ENCODE assay signal across 8 cellular contexts in the genomic region with DNA sequence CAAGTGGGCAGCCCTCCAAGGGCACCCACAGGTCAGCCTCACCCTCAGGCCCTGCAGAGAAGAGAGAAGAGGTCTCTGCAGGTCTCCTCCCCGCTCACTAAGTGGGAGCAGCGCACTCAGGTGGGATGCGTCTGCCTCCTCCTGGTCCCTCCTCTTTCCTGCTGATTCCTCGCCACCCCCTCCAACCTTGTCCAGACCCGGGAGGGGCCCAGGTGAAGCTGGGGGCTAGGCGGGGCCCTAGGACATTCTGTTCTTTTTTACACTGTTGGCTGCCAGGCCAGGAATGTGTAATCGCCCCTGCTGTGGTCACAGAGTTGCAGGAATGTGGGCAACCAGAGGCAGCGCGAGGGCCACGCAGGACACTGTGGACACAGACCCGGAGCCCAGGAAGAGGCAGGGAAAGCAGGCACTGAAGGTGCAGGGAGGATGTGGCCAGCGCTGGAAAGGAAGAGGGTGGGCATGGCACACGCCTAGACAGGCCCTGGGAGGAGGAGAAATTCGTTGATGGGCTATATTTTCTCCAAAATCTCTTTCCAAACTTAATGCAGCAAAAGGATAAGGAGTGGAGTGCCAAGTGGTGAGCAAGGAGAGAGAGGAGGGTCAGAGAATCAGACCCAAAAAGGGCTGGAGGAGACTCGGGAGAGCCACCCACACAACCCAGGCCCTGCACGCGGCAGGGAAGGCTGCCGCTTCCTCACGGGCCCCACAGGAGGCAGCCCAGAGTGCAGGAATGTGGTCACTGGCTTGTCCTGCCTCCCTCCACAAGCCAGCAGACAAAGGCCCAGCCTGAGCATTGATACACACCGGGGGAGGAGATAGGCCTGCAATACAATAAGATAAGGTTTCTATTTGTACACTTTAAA. TPM values are rescaled to one million over a fixed set of nuclear protein-coding genes. Genes with fewer than 3 reads are reported as not detected.
DNase-seq lines count a peak whose midpoint lies in the region; ATAC-seq and TF ChIP-seq lines count a peak whose summit lies in the region.

No MANE protein-coding gene starts in this region.

- DNase-seq in activated naive CD4-positive, alpha-beta T cell treated with anti-CD3 and anti-CD28 coated beads for 36 hours: no peak
- DNase-seq in activated naive CD4-positive, alpha-beta T cell (lab: John Stamatoyannopoulos, UW): no peak
- DNase-seq in T-helper 17 cell: no peak
- DNase-seq in foreskin keratinocyte: peak in 1 of 2 donors; percentile 57
- no peak for DNase-seq in globus pallidus (ENCODE audit: low spot score)
- no peak for DNase-seq in effector CD4-positive, alpha-beta T cell
- DNase-seq in stimulated activated CD8-positive, alpha-beta memory T cell treated with anti-CD3 and anti-CD28 coated beads, Interleukin-4, amount 100 ng/mL, for 48 hours: no peak

- H3K27me3 ChIP-seq in foreskin keratinocyte: no peaks in the 10 kb centered on the region
- H3K27me3 ChIP-seq in parathyroid adenoma (ENCODE audit: control insufficient read depth, insufficient read depth, low read length): no peaks in the 10 kb centered on the region

- H3K27ac Mint-ChIP-seq in activated naive CD4-positive, alpha-beta T cell treated with anti-CD3 and anti-CD28 coated beads for 36 hours: peak overlapping the region; percentile 51
- H3K27ac Mint-ChIP-seq in T-helper 17 cell: peak overlapping the region; percentile 85

- H3K9me3 ChIP-seq in T-helper 17 cell (ENCODE audit: control insufficient read depth, low read length, poor library complexity, severe bottlenecking): no peaks in the 10 kb centered on the region
- H3K9me3 ChIP-seq in parathyroid adenoma (ENCODE audit: control insufficient read depth, low read length): no peaks in the 10 kb centered on the region

- H3K27me3 Mint-ChIP-seq in activated naive CD4-positive, alpha-beta T cell treated with anti-CD3 and anti-CD28 coated beads for 36 hours (ENCODE audit: low read depth): no peaks in the 10 kb centered on the region
- peaks cover 15% of the 10 kb centered on the region for H3K27me3 Mint-ChIP-seq in T-helper 17 cell

- peaks cover 34% of the 10 kb centered on the region for H3K4me1 Mint-ChIP-seq in activated naive CD4-positive, alpha-beta T cell treated with anti-CD3 and anti-CD28 coated beads for 36 hours (ENCODE audit: low read depth)
- H3K4me1 Mint-ChIP-seq in T-helper 17 cell: peaks cover 34% of the 10 kb centered on the region

- H3K4me3 ChIP-seq in parathyroid adenoma (ENCODE audit: low read depth, low read length): no peak overlapping the region

- no peaks in the 10 kb centered on the region for H3K36me3 ChIP-seq in parathyroid adenoma (ENCODE audit: control insufficient read depth, insufficient read depth, low read length)

- peak overlapping the region; percentile 73 for H2AFZ ChIP-seq in parathyroid adenoma

- ATAC-seq in T-helper 17 cell (peak; percentile 61), foreskin keratinocyte (peak; percentile 40)

- H3K9ac ChIP-seq in parathyroid adenoma: peak overlapping the region; percentile 38

- peaks cover 7% of the 10 kb centered on the region for H3K79me2 ChIP-seq in parathyroid adenoma

- no peaks in the 10 kb centered on the region for H3K9me3 Mint-ChIP-seq in activated naive CD4-positive, alpha-beta T cell treated with anti-CD3 and anti-CD28 coated beads for 36 hours

- H3K27ac ChIP-seq in foreskin keratinocyte: no peak overlapping the region
- H3K27ac ChIP-seq in parathyroid adenoma: peak overlapping the region; percentile 98

- peak overlapping the region; percentile 50 for H3K4me3 Mint-ChIP-seq in activated naive CD4-positive, alpha-beta T cell treated with anti-CD3 and anti-CD28 coated beads for 36 hours
- H3K4me3 Mint-ChIP-seq in T-helper 17 cell: peak overlapping the region; percentile 71

- H3K4me2 ChIP-seq in parathyroid adenoma (ENCODE audit: low read length): peak overlapping the region; percentile 25

- intact Hi-C loops in activated naive CD4-positive, alpha-beta T cell treated with anti-CD3 and anti-CD28 coated beads for 36 hours (cut with micrococcal nuclease): no loop called here

- peak; percentile 55 for TF ChIP-seq CTCF in foreskin keratinocyte (conservative IDR thresholded peaks at IDR 0.05)
- peak; percentile 38 for TF ChIP-seq CTCF in parathyroid adenoma (IDR thresholded peaks at IDR 0.05)

- no peaks in the 10 kb centered on the region for H3K36me3 Mint-ChIP-seq in activated naive CD4-positive, alpha-beta T cell treated with anti-CD3 and anti-CD28 coated beads for 36 hours (ENCODE audit: low read depth)
- no peaks in the 10 kb centered on the region for H3K36me3 Mint-ChIP-seq in T-helper 17 cell (ENCODE audit: low read depth)

- H3K4me1 ChIP-seq in foreskin keratinocyte (peaks cover 40% of the 10 kb centered on the region), parathyroid adenoma (peaks cover 31% of the 10 kb centered on the region)

- CTCF ChIA-PET in activated naive CD4-positive, alpha-beta T cell treated with anti-CD3 and anti-CD28 coated beads for 36 hours (lab: Charles Lee): interaction anchor here (0.8 to 2.5 kb wide), 3 partner anchors 30 to 53 kb away, joined by 3 to 7 read pairs (median 4); no protein-coding TSS in a partner anchor

RNA-seq across cellular contexts. Expression of gene SCNN1A, which starts 0.9 kb away (rescaled TPM):
- total RNA-seq in activated naive CD4-positive, alpha-beta T cell treated with anti-CD3 and anti-CD28 coated beads for 36 hours: under 1 TPM; 0.20 to 0.67 TPM
- 1 to 10 TPM; 2.1 to 2.8 TPM for total RNA-seq in T-helper 17 cell
- total RNA-seq in foreskin keratinocyte: 1.1 and 3.2 TPM in 2 replicates
- 1.2 and 3.2 TPM in 2 replicates for polyA plus RNA-seq in foreskin keratinocyte

RNA-seq across cellular contexts. Expression of gene LTBR, which starts 7.7 kb away (rescaled TPM):
- total RNA-seq in activated naive CD4-positive, alpha-beta T cell treated with anti-CD3 and anti-CD28 coated beads for 36 hours: 1 to 10 TPM; 2.1 to 3.1 TPM
- 1 to 10 TPM in 1 of 2 donors, under 1 TPM in 1; 0.47 to 1.4 TPM for total RNA-seq in T-helper 17 cell
- 112 and 121 TPM in 2 replicates for total RNA-seq in foreskin keratinocyte
- polyA plus RNA-seq in foreskin keratinocyte: 119 and 138 TPM in 2 replicates

RNA-seq across cellular contexts. Expression of gene TNFRSF1A, which starts 34.4 kb away (rescaled TPM):
- total RNA-seq in activated naive CD4-positive, alpha-beta T cell treated with anti-CD3 and anti-CD28 coated beads for 36 hours: 10 to 100 TPM; 38.1 to 41.3 TPM
- total RNA-seq in T-helper 17 cell (10 to 100 TPM; 22.4 to 23.0 TPM), foreskin keratinocyte (125 and 135 TPM in 2 replicates)
- polyA plus RNA-seq in foreskin keratinocyte: 113 TPM in 2 replicates

Comparison
In these comparisons a context has a peak if more than half of its experiments do, and no peak if none do; other contexts are left out.
1. RNA of gene LTBR, which starts 7.7 kb away (total RNA-seq): 112 to 121 TPM in foreskin keratinocyte; 2.1 to 3.1 TPM in activated naive CD4-positive, alpha-beta T cell treated with anti-CD3 and anti-CD28 coated beads for 36 hours and 0.47 to 1.4 TPM in T-helper 17 cell; every median in the first group is over 10 times any median in the second.